Comparison of ENCODE assay signal across 8 cellular contexts in genomic region chr15:88704791-88705768, GRCh38.
A peak's percentile ranks its signal among the peaks of the same experiment; 100 is the strongest.
DNase-seq lines count a peak whose midpoint lies in the region; ATAC-seq, FAIRE-seq and TF ChIP-seq lines count a peak whose summit lies in the region.

No MANE protein-coding gene starts in this region.

- POLR2A ChIA-PET in A673 (lab: Charles Lee; ENCODE audit: low non-redundant PET) (no interaction called here), IMR-90 (lab: Charles Lee; ENCODE audit: unreplicated experiment) (no interaction called here), HepG2 (lab: Yijun Ruan, JAX) (no interaction called here), RWPE1 (lab: Yijun Ruan, JAX; ENCODE audit: low non-redundant PET) (no interaction called here)

- peak overlapping the region; percentile 48 for H3K4me3 Mint-ChIP-seq in dendritic cell treated with granulocyte-macrophage colony-stimulating factor and Interleukin-4, amounts not matched to agents 40 ng/mL and 50 ng/mL, for 4 days
- peak overlapping the region; percentile 79 for H3K4me3 Mint-ChIP-seq in stimulated activated memory B cell treated with anti-CD40 and anti-IgM and Interleukin-4, amounts not matched to agents 10 μg/mL and 1 μg/mL and 100 μg/mL, for 72 hours

- H3K18ac ChIP-seq in IMR-90 (ENCODE audit: low read depth, low read length): no peak overlapping the region

- H2AFZ ChIP-seq in IMR-90 (replicated peaks; ENCODE audit: low read length, poor library complexity) (peak overlapping the region; percentile 91), HepG2 (ENCODE audit: low read length) (no peak overlapping the region)

- ATAC-seq in IMR-90 (ENCODE audit: low read depth) (peak; percentile 67), HepG2 (peak; percentile 16; the same call in 2 of the 3 replicates), GM21723 (IDR thresholded peaks at IDR 0.05; ENCODE audit: unreplicated experiment) (no peak)
- no peak for ATAC-seq in stimulated activated memory B cell treated with anti-CD40 and anti-IgM and Interleukin-4, amounts not matched to agents 10 μg/mL and 1 μg/mL and 100 μg/mL, for 72 hours

- no peak overlapping the region for H4K5ac ChIP-seq in IMR-90 (ENCODE audit: low read depth, low read length)

- in situ Hi-C loops in IMR-90 (cut with MboI; ENCODE audit: low sequenced_read_pairs) (no loop called here), HepG2 (cut with HindIII; ENCODE audit: extremely low pct_ligation_motif_present, low pct_unique_long_range_greater_than_20kb) (no loop called here)

- H3K9me3 ChIP-seq in A673 (ENCODE audit: low read depth, low read length, poor library complexity, severe bottlenecking) (no peaks in the 10 kb centered on the region), IMR-90 (ENCODE audit: control insufficient read depth, insufficient read depth, low read length) (no peaks in the 10 kb centered on the region), HepG2 (ENCODE audit: low read length) (no peaks in the 10 kb centered on the region)

- H3K79me2 ChIP-seq in HepG2 (ENCODE audit: insufficient read depth, low read length): no peaks in the 10 kb centered on the region

- no peak overlapping the region for H2AK5ac ChIP-seq in IMR-90 (ENCODE audit: low read depth, low read length)

- intact Hi-C loops in A673 (cut with micrococcal nuclease; ENCODE audit: unreplicated experiment): no loop called here
- intact Hi-C loops in IMR-90 (cut with micrococcal nuclease): no loop called here
- intact Hi-C loops in dendritic cell treated with granulocyte-macrophage colony-stimulating factor and Interleukin-4, amounts not matched to agents 40 ng/mL and 50 ng/mL, for 4 days (cut with micrococcal nuclease): no loop called here
- intact Hi-C loops in HepG2 (cut with micrococcal nuclease; ENCODE audit: unreplicated experiment): no loop called here

- dilution Hi-C loops in IMR-90 (cut with HindIII; ENCODE audit: low sequenced_read_pairs, unreplicated experiment): no loop called here

- H4K20me1 ChIP-seq in IMR-90 (ENCODE audit: insufficient read depth, low read length): no peaks in the 10 kb centered on the region
- H4K20me1 ChIP-seq in HepG2 (ENCODE audit: insufficient read depth, low read length): no peaks in the 10 kb centered on the region

- H3K9ac ChIP-seq in IMR-90 (ENCODE audit: low read depth, low read length) (peak overlapping the region; percentile 42), HepG2 (ENCODE audit: insufficient read depth, low read depth, low read length) (no peak overlapping the region)

- no peaks in the 10 kb centered on the region for H3K36me3 Mint-ChIP-seq in dendritic cell treated with granulocyte-macrophage colony-stimulating factor and Interleukin-4, amounts not matched to agents 40 ng/mL and 50 ng/mL, for 4 days (ENCODE audit: low read depth)
- H3K36me3 Mint-ChIP-seq in stimulated activated memory B cell treated with anti-CD40 and anti-IgM and Interleukin-4, amounts not matched to agents 10 μg/mL and 1 μg/mL and 100 μg/mL, for 72 hours: no peaks in the 10 kb centered on the region

- 9% methylated on average over 24 of the region's 60 CpGs; no CpG with 5 or more reads in 1 of the 2 experiments for WGBS in IMR-90 (ENCODE audit: extremely low coverage in 2 of 2, insufficient read length in 1 of 2), 2 experiments
- 5% methylated on average over 40 of the region's 60 CpGs for WGBS in HepG2 (ENCODE audit: low lambda C conversion rate)

- 0 out of 2 replicates have a peak overlapping the region, but pooled peaks have one; percentile 21 for H3K4ac ChIP-seq in IMR-90 (ENCODE audit: low read depth, low read length)

- CTCF ChIA-PET in A673 (lab: Charles Lee) (no interaction called here), IMR-90 (lab: Yijun Ruan, JAX) (no interaction called here), HepG2 (lab: Yijun Ruan, JAX; ENCODE audit: low intra/inter-chr PET ratio, low total read pairs) (no interaction called here), RWPE1 (lab: Yijun Ruan, JAX) (interaction anchor here (0.7 kb wide), 1 partner anchor 51 kb away, joined by 3 read pairs; no protein-coding TSS in a partner anchor)

- H2BK5ac ChIP-seq in IMR-90 (ENCODE audit: low read depth, low read length, poor library complexity, severe bottlenecking): no peak overlapping the region

- H3K27ac ChIP-seq in A673 (ENCODE audit: low read depth, low read length, poor library complexity, severe bottlenecking) (no peak overlapping the region), IMR-90 (ENCODE audit: insufficient read depth, low read length) (no peak overlapping the region), HepG2 (ENCODE audit: extremely low read length, insufficient read depth, low read length) (no peak overlapping the region), RWPE1 (no peak overlapping the region)

- peak overlapping the region in 1 of 2 experiments; percentile 47; a peak in 1 of 4 replicates for H4K8ac ChIP-seq in IMR-90 (ENCODE audit: low read depth in 2 of 2, low read length in 2 of 2)

- peaks cover 69% of the 10 kb centered on the region for H3K27me3 ChIP-seq in A673 (replicated peaks; ENCODE audit: insufficient read depth, low read depth, low read length, poor library complexity)
- peaks cover 17% of the 10 kb centered on the region for H3K27me3 ChIP-seq in IMR-90 (ENCODE audit: control insufficient read depth, insufficient read depth, low read length)
- peaks cover 3 to 41% of the 10 kb centered on the region in 2 experiments; a peak in 4 of 5 replicates for H3K27me3 ChIP-seq in HepG2 (ENCODE audit: control insufficient read depth in 1 of 2, insufficient read depth in 2 of 2, low read length in 2 of 2)

- no peaks in the 10 kb centered on the region for H3K79me1 ChIP-seq in IMR-90 (ENCODE audit: low read depth in 1 of 2, low read length in 2 of 2)

- H3K9me1 ChIP-seq in IMR-90 (ENCODE audit: insufficient read depth, low read length): no peaks in the 10 kb centered on the region

- no peak overlapping the region; the same call in 1 of the 2 replicates for H2BK120ac ChIP-seq in IMR-90 (ENCODE audit: low read depth, low read length)

- H3K9me3 Mint-ChIP-seq in dendritic cell treated with granulocyte-macrophage colony-stimulating factor and Interleukin-4, amounts not matched to agents 40 ng/mL and 50 ng/mL, for 4 days: no peaks in the 10 kb centered on the region
- H3K9me3 Mint-ChIP-seq in stimulated activated memory B cell treated with anti-CD40 and anti-IgM and Interleukin-4, amounts not matched to agents 10 μg/mL and 1 μg/mL and 100 μg/mL, for 72 hours: no peaks in the 10 kb centered on the region

- no peak overlapping the region for H4K91ac ChIP-seq in IMR-90 (ENCODE audit: insufficient read depth, low read depth, low read length)

- BruUV-seq in A673 (replicated peaks; lab: Mats Ljungman, UMichigan) (no TSS peak), IMR-90 (replicated peaks; lab: Mats Ljungman, UMichigan) (no TSS peak), HepG2 (replicated peaks; lab: Mats Ljungman, UMichigan) (no TSS peak)

- H3K4me3 ChIP-seq in A673 (ENCODE audit: low read depth, low read length, poor library complexity, severe bottlenecking): peak overlapping the region; percentile 35
- peak overlapping the region; percentile 37 for H3K4me3 ChIP-seq in IMR-90 (ENCODE audit: insufficient read depth, low read depth, low read length)
- peak overlapping the region; percentile 38 to 54 (median 41); a peak in 4 of 6 replicates for H3K4me3 ChIP-seq in HepG2 (replicated peaks in 1 of 3; ENCODE audit: insufficient read depth in 1 of 3, low read depth in 2 of 3, low read length in 3 of 3)

- TF ChIP-seq RAD21 in IMR-90 (IDR thresholded peaks at IDR 0.05; ENCODE audit: low read length) (no peak), HepG2 (CRISPR knock-in tag; IDR thresholded peaks at IDR 0.05) (no peak)

- no peak for TF ChIP-seq CTCF in A673 (conservative IDR thresholded peaks at IDR 0.05; ENCODE audit: low read depth, low read length)
- TF ChIP-seq CTCF in IMR-90 (conservative IDR thresholded peaks at IDR 0.05; ENCODE audit: low read depth, low read length): no peak
- TF ChIP-seq CTCF in HepG2 (CRISPR knock-in tag; IDR thresholded peaks at IDR 0.05): no peak
- TF ChIP-seq CTCF in RWPE1 (conservative IDR thresholded peaks at IDR 0.05; ENCODE audit: low read depth): no peak

- H3K27ac Mint-ChIP-seq in dendritic cell treated with granulocyte-macrophage colony-stimulating factor and Interleukin-4, amounts not matched to agents 40 ng/mL and 50 ng/mL, for 4 days: no peak overlapping the region
- peak overlapping the region; percentile 76 for H3K27ac Mint-ChIP-seq in stimulated activated memory B cell treated with anti-CD40 and anti-IgM and Interleukin-4, amounts not matched to agents 10 μg/mL and 1 μg/mL and 100 μg/mL, for 72 hours

- H3K23ac ChIP-seq in IMR-90 (ENCODE audit: low read depth, low read length): no peak overlapping the region

- H3K4me1 Mint-ChIP-seq in dendritic cell treated with granulocyte-macrophage colony-stimulating factor and Interleukin-4, amounts not matched to agents 40 ng/mL and 50 ng/mL, for 4 days (ENCODE audit: low read depth): peaks cover 12% of the 10 kb centered on the region
- peaks cover 25% of the 10 kb centered on the region for H3K4me1 Mint-ChIP-seq in stimulated activated memory B cell treated with anti-CD40 and anti-IgM and Interleukin-4, amounts not matched to agents 10 μg/mL and 1 μg/mL and 100 μg/mL, for 72 hours

- H3K14ac ChIP-seq in IMR-90 (replicated peaks; ENCODE audit: low read depth, low read length): no peak overlapping the region

- peak overlapping the region; percentile 53 for H2AK9ac ChIP-seq in IMR-90 (replicated peaks; ENCODE audit: low read depth, low read length, poor library complexity)

- peaks cover 46% of the 10 kb centered on the region for H3K27me3 Mint-ChIP-seq in dendritic cell treated with granulocyte-macrophage colony-stimulating factor and Interleukin-4, amounts not matched to agents 40 ng/mL and 50 ng/mL, for 4 days
- H3K27me3 Mint-ChIP-seq in stimulated activated memory B cell treated with anti-CD40 and anti-IgM and Interleukin-4, amounts not matched to agents 10 μg/mL and 1 μg/mL and 100 μg/mL, for 72 hours: peaks cover 62% of the 10 kb centered on the region

- H3K36me3 ChIP-seq in A673 (ENCODE audit: insufficient read depth, low read length, poor library complexity, severe bottlenecking) (no peaks in the 10 kb centered on the region), IMR-90 (ENCODE audit: control insufficient read depth, insufficient read depth, low read length) (no peaks in the 10 kb centered on the region), HepG2 (replicated peaks in 1 of 2; ENCODE audit: control insufficient read depth in 1 of 2, insufficient read depth in 2 of 2, low read length in 2 of 2) (no peaks in the 10 kb centered on the region)

- no peak for TF ChIP-seq EP300 in HepG2 (IDR thresholded peaks at IDR 0.05; ENCODE audit: low read depth in 2 of 2, low read length in 2 of 2)
- TF ChIP-seq EP300 in HepG2 (CRISPR knock-in tag; IDR thresholded peaks at IDR 0.05; ENCODE audit: borderline replicate concordance): no peak

- H3K56ac ChIP-seq in IMR-90 (ENCODE audit: extremely low read depth, insufficient read depth, low read length): no peak overlapping the region; the same call in 1 of the 2 replicates

- peak overlapping the region; percentile 72 for H3K4me2 ChIP-seq in IMR-90 (ENCODE audit: low read depth, low read length)
- peak overlapping the region; percentile 54 for H3K4me2 ChIP-seq in HepG2 (ENCODE audit: low read depth, low read length)

- H2BK20ac ChIP-seq in IMR-90 (ENCODE audit: low read depth, low read length): no peak overlapping the region

- no peak for FAIRE-seq in HepG2 (lab: Jason Lieb, UNC)

- DNase-seq in A673 (ENCODE audit: low spot score) (peak; percentile 46), IMR-90 (no peak), HepG2 (ENCODE audit: low spot score) (no peak), LoVo (ENCODE audit: low spot score) (no peak), RWPE1 (ENCODE audit: low spot score) (no peak)

- H3K4me1 ChIP-seq in A673 (ENCODE audit: insufficient read depth, low read length, poor library complexity, severe bottlenecking): no peaks in the 10 kb centered on the region
- H3K4me1 ChIP-seq in IMR-90 (ENCODE audit: control insufficient read depth, insufficient read depth, low read length): peaks cover 2% of the 10 kb centered on the region; the same call in 1 of the 2 replicates
- H3K4me1 ChIP-seq in HepG2 (ENCODE audit: insufficient read depth, low read length): peaks cover 10% of the 10 kb centered on the region; the same call in 1 of the 2 replicates

- H2BK15ac ChIP-seq in IMR-90 (ENCODE audit: low read depth, low read length): no peak overlapping the region

- TF ChIP-seq POLR2A in IMR-90 (IDR thresholded peaks at IDR 0.05; ENCODE audit: low read depth, low read length) (no peak), HepG2 (IDR thresholded peaks at IDR 0.05; ENCODE audit: insufficient read depth in 1 of 2, low read depth in 2 of 2, low read length in 2 of 2) (no peak)

Comparison
In these comparisons a context has a peak if more than half of its experiments do, and no peak if none do; other contexts are left out.
1. ATAC-seq: peak in IMR-90 (single experiment) and HepG2 (single experiment); none in stimulated activated memory B cell treated with anti-CD40 and anti-IgM and Interleukin-4, amounts not matched to agents 10 μg/mL and 1 μg/mL and 100 μg/mL, for 72 hours (single experiment) and GM21723 (single experiment).
2. Peak in every context shown above with its lines, with median percentiles within 50 percentile points of each other: H3K4me3 ChIP-seq.